1 cellular context compared by ENCODE assay signal in the genomic region with DNA sequence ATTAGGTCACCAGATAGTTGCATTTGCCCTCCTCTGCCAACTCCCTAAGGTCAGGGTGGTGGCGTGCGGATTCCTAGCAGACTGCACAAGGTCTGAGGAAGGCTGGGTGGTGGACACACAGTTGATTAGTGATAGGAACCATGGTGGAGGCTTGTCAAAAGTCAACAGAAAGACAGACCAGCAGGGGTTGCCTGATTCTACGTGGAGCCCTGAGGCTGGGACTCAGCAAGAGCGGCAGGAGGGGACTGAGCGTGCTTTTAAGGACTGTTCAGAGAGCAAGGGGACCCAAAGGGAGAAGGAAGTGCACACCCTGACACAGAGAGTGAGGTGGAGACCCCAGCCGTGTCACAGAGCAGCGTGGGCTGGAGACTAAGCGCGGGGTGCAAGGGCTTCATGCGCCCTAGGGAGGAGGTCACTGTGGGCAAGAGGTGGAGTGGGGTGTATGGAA.
TF ChIP-seq lines count a peak whose summit lies in the region.

No MANE protein-coding gene starts in this region.

TF ChIP-seq in GM12878, 131 proteins besides CTCF, POLR2A, EP300 and RAD21:
- TF ChIP-seq RB1 (IDR thresholded peaks at IDR 0.05; ENCODE audit: borderline replicate concordance) (no peak), KAT2A (conservative IDR thresholded peaks at IDR 0.05; ENCODE audit: control insufficient read depth, low read depth, low read length) (no peak), MTA2 (IDR thresholded peaks at IDR 0.05; ENCODE audit: low read depth) (0 out of 2 replicates have a peak, but pooled peaks have one; percentile 20), ZBTB40 (IDR thresholded peaks at IDR 0.05; ENCODE audit: borderline replicate concordance) (no peak), SRF (IDR thresholded peaks at IDR 0.05; ENCODE audit: low read depth in 2 of 2, low read length in 2 of 2) (no peak)
